14 cellular contexts compared by ENCODE assay signal in the genomic region with DNA sequence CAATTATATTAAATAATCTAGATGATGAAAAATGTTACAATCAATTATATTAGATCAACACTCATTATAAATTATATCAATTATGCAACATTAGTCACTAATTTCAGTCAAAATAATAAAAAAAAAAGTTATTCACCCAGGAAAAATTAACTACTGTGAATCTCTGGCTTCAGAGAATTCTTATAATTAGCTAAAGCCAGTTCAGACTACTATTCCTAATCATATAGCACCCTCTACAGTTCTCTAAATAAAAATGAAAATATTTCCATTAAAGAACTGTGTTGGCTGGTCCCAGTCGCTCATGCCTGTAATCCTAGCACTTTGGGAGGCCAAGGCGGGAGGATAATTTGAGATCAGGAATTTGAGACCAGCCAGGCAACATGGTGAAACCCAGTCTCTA. TPM values are rescaled to one million over a fixed set of nuclear protein-coding genes. Genes with fewer than 3 reads are reported as not detected.
DNase-seq lines count a peak whose midpoint lies in the region; ATAC-seq lines count a peak whose summit lies in the region.
"Had no signal": no experiment of that assay in that cellular context is flagged by ENCODE, and none has a peak within 500 bp of the region (broad histone marks: within the 10 kb centered on the region; RNA-seq: fewer than 3 reads in every experiment).

No MANE protein-coding gene starts in this region.

- no peaks in the 10 kb centered on the region for H3K36me3 Mint-ChIP-seq in immature natural killer cell

- H3K27ac Mint-ChIP-seq in immature natural killer cell = no peak overlapping the region
- H3K27ac Mint-ChIP-seq: activated naive CD4-positive, alpha-beta T cell treated with anti-CD3 and anti-CD28 coated beads, Interleukin-2, amount 50 U/mL, for 24 hours had no signal

- H3K4me3 Mint-ChIP-seq in immature natural killer cell = no peak overlapping the region
- H3K4me3 Mint-ChIP-seq: activated naive CD4-positive, alpha-beta T cell treated with anti-CD3 and anti-CD28 coated beads, Interleukin-2, amount 50 U/mL, for 24 hours had no signal

- no peaks in the 10 kb centered on the region for H3K27me3 Mint-ChIP-seq in immature natural killer cell (ENCODE audit: low read depth in 3 of 3)
- H3K27me3 Mint-ChIP-seq: activated naive CD4-positive, alpha-beta T cell treated with anti-CD3 and anti-CD28 coated beads, Interleukin-2, amount 50 U/mL, for 24 hours had no signal

- no peak for ATAC-seq in GM18868 (IDR thresholded peaks at IDR 0.05; ENCODE audit: unreplicated experiment)
- ATAC-seq: A549 had no signal

- H3K9me3 Mint-ChIP-seq in immature natural killer cell = no peaks in the 10 kb centered on the region
- H3K9me3 Mint-ChIP-seq: activated naive CD4-positive, alpha-beta T cell treated with anti-CD3 and anti-CD28 coated beads, Interleukin-2, amount 50 U/mL, for 24 hours had no signal

- peak; percentile 5 for DNase-seq in DMS53 (lab: John Stamatoyannopoulos, UW)
- no peak for DNase-seq in DMS53 treated with DMSO at 0.1 percent for 48 hours (lab: John Stamatoyannopoulos, UW; ENCODE audit: unreplicated experiment)
- peak; percentile 72 for DNase-seq in NCI-H748 treated with DMSO at 0.1 percent for 48 hours (lab: John Stamatoyannopoulos, UW)
- DNase-seq in dermis microvascular lymphatic vessel endothelial cell (ENCODE audit: low read depth in 2 of 2) = peak; percentile 12 to 45
- peak; percentile 15 for DNase-seq in pons (ENCODE audit: low spot score)
- no peak for DNase-seq in islet precursor cell
- no peak for DNase-seq in immature natural killer cell
- DNase-seq: activated CD4-positive, alpha-beta T cell treated with anti-CD3 and anti-CD28 coated beads for 1 hour; esophagus squamous epithelium; stimulated activated CD4-positive, alpha-beta T cell treated with anti-CD3 and anti-CD28 coated beads, Interleukin-4, amount 100 ng/mL, for 1 hour; tibial artery had no signal

- H3K4me1 Mint-ChIP-seq in immature natural killer cell = peaks cover 6 to 8% of the 10 kb centered on the region in 2 donors

RNA-seq across cellular contexts. Expression of gene XPO4, which starts 33.0 kb away (rescaled TPM):
- total RNA-seq in dermis microvascular lymphatic vessel endothelial cell = 21.3 and 22.0 TPM in 2 replicates
- 1 to 10 TPM; 1.8 to 3.6 (median 2.9) TPM for polyA plus RNA-seq in immature natural killer cell

Comparison
In these comparisons a context has a peak if more than half of its experiments do, and no peak if none do; other contexts are left out.
1. DNase-seq: peak in DMS53 (single experiment), NCI-H748 treated with DMSO at 0.1 percent for 48 hours (single experiment), dermis microvascular lymphatic vessel endothelial cell (2 of 2) and pons (single experiment); none in DMS53 treated with DMSO at 0.1 percent for 48 hours (single experiment), islet precursor cell (single experiment) and immature natural killer cell (0 of 3).